ENCODE assay signal across 11 cellular contexts in the genomic region with DNA sequence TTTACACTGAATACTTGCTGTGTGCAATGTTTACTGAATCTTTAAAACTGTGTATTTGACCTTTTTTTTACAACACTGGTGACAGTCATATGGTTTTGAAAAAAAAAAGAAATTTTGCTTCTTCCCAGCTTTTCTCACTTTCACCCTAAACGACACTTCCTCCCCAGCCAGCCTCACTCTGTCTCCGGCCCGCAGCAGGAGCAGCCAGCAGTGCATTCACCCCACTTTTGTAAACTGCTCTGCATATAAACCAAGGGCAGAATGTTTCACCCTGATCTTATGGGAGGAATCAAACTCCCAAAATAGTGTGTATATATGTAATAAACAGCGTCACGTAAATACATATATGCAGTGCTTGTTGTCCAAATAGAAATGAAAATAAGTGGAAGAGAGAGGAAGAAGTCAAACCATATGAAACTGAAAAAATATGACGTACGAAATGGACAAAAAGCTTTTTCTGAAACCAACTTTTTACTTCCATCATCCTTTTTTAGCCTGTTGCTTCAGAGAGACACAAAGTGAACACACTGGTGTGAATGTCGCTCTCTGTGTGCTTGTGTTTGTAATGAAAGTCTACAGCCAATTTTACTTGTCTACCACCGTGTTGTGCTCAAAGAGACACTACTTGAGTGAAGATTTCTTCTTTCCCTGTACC. TPM values are rescaled to one million over a fixed set of nuclear protein-coding genes. Genes with fewer than 3 reads are reported as not detected.
A peak's percentile ranks its signal among the peaks of the same experiment; 100 is the strongest.
DNase-seq lines count a peak whose midpoint lies in the region; ATAC-seq and TF ChIP-seq lines count a peak whose summit lies in the region.
"Had no signal": no experiment of that assay in that cellular context is flagged by ENCODE, and none has a peak within 500 bp of the region (broad histone marks: within the 10 kb centered on the region; RNA-seq: fewer than 3 reads in every experiment).

No MANE protein-coding gene starts in this region.

- no peak overlapping the region for H3K4ac ChIP-seq in mesendoderm (ENCODE audit: low read depth, low read length)

- no peak overlapping the region for H3K18ac ChIP-seq in mesendoderm (ENCODE audit: low read length)

- DNase-seq in GM12865 (ENCODE audit: low read depth), result peak; percentile 59
- DNase-seq in activated naive CD8-positive, alpha-beta T cell treated with anti-CD3 and anti-CD28 coated beads, Interleukin-2, amount 10 ng/mL, durations not matched to agents 7 days and 5 days, result no peak
- no peak for DNase-seq in NCI-H2081 (lab: John Stamatoyannopoulos, UW)
- DNase-seq in stimulated activated naive CD4-positive, alpha-beta T cell treated with Interleukin-2 at 50 U/mL for 16 hours (lab: John Stamatoyannopoulos, UW), result no peak
- DNase-seq in mesendoderm, result no peak
- DNase-seq in HPDE6-E6E7 (ENCODE audit: extremely low spot score), result no peak
- DNase-seq: activated T-cell treated with anti-CD3 and anti-CD28 coated beads, Interleukin-2, amount 50 U/mL, for 4 hours; NCI-H1436 treated with DMSO at 0.1 percent for 48 hours had no signal

- ATAC-seq in GM19455 (IDR thresholded peaks at IDR 0.05; ENCODE audit: unreplicated experiment) (peak; percentile 81), HG03095 (IDR thresholded peaks at IDR 0.05; ENCODE audit: unreplicated experiment) (peak; percentile 63)
- ATAC-seq in activated naive CD8-positive, alpha-beta T cell treated with anti-CD3 and anti-CD28 coated beads, Interleukin-2, amount 10 ng/mL, durations not matched to agents 7 days and 5 days (ENCODE audit: low read depth), result no peak
- ATAC-seq: activated T-cell treated with anti-CD3 and anti-CD28 coated beads, Interleukin-2, amount 50 U/mL, for 4 hours had no signal

- no peak overlapping the region for H4K5ac ChIP-seq in mesendoderm (ENCODE audit: low read length)

- no peak overlapping the region for H2BK15ac ChIP-seq in mesendoderm (replicated peaks; ENCODE audit: low read depth)

- no peaks in the 10 kb centered on the region for H3K27me3 ChIP-seq in mesendoderm (ENCODE audit: insufficient read depth, low read length, poor library complexity)

- WGBS in mesendoderm (ENCODE audit: extremely low coverage, insufficient coverage, low lambda C conversion rate), result no CpG with 5 or more reads among the region's 9 CpGs

- no peak overlapping the region for H3K56ac ChIP-seq in mesendoderm (ENCODE audit: low read length)

- H3K4me1 ChIP-seq in mesendoderm (ENCODE audit: control insufficient read depth, low read depth, low read length), result no peaks in the 10 kb centered on the region

- peak overlapping the region; percentile 7 for H3K27ac Mint-ChIP-seq in activated naive CD8-positive, alpha-beta T cell treated with anti-CD3 and anti-CD28 coated beads, Interleukin-2, amount 10 ng/mL, durations not matched to agents 7 days and 5 days

- no peak overlapping the region for H2BK120ac ChIP-seq in mesendoderm (ENCODE audit: low read depth, low read length)

- H3K4me3 ChIP-seq in GM12865 (ENCODE audit: low read depth, low read length), result peak overlapping the region; percentile 37
- H3K4me3 ChIP-seq in mesendoderm (ENCODE audit: low read length), result no peak overlapping the region
- H3K4me3 ChIP-seq: smooth muscle cell had no signal

- H3K4me2 ChIP-seq in mesendoderm (ENCODE audit: low read length), result no peak overlapping the region
- H3K4me2 ChIP-seq: smooth muscle cell had no signal

- H4K8ac ChIP-seq in mesendoderm (ENCODE audit: low read depth, low read length), result no peak overlapping the region

- H2BK5ac ChIP-seq in mesendoderm (ENCODE audit: low read length), result no peak overlapping the region

- H3K4me3 Mint-ChIP-seq in activated naive CD8-positive, alpha-beta T cell treated with anti-CD3 and anti-CD28 coated beads, Interleukin-2, amount 10 ng/mL, durations not matched to agents 7 days and 5 days, result no peak overlapping the region
- H3K4me3 Mint-ChIP-seq: activated T-cell treated with anti-CD3 and anti-CD28 coated beads, Interleukin-2, amount 50 U/mL, for 4 hours had no signal

- no peaks in the 10 kb centered on the region for H3K9me3 Mint-ChIP-seq in activated naive CD8-positive, alpha-beta T cell treated with anti-CD3 and anti-CD28 coated beads, Interleukin-2, amount 10 ng/mL, durations not matched to agents 7 days and 5 days
- H3K9me3 Mint-ChIP-seq: activated T-cell treated with anti-CD3 and anti-CD28 coated beads, Interleukin-2, amount 50 U/mL, for 4 hours had no signal

- POLR2A ChIA-PET in activated naive CD8-positive, alpha-beta T cell treated with anti-CD3 and anti-CD28 coated beads, Interleukin-2, amount 10 ng/mL, durations not matched to agents 7 days and 5 days (lab: Charles Lee), result interaction anchor here (1.1 kb wide), 1 partner anchor 53 kb away, joined by 3 read pairs; no protein-coding TSS in a partner anchor

- peaks cover 62% of the 10 kb centered on the region for H3K36me3 Mint-ChIP-seq in activated naive CD8-positive, alpha-beta T cell treated with anti-CD3 and anti-CD28 coated beads, Interleukin-2, amount 10 ng/mL, durations not matched to agents 7 days and 5 days

- no peaks in the 10 kb centered on the region for H3K27me3 Mint-ChIP-seq in activated naive CD8-positive, alpha-beta T cell treated with anti-CD3 and anti-CD28 coated beads, Interleukin-2, amount 10 ng/mL, durations not matched to agents 7 days and 5 days

- H3K9ac ChIP-seq in mesendoderm (ENCODE audit: low read length), result no peak overlapping the region

- no peaks in the 10 kb centered on the region for H3K79me1 ChIP-seq in mesendoderm (ENCODE audit: low read length)

- no peak overlapping the region for H3K27ac ChIP-seq in mesendoderm (ENCODE audit: low read depth, low read length)

- H3K79me2 ChIP-seq in mesendoderm (ENCODE audit: control insufficient read depth, insufficient read depth, low read length), result no peaks in the 10 kb centered on the region

- no peak for TF ChIP-seq CTCF in GM12865 (IDR thresholded peaks at IDR 0.05; ENCODE audit: insufficient read depth, low read depth, low read length, missing control alignments)

- H3K23ac ChIP-seq in mesendoderm (ENCODE audit: low read length), result no peak overlapping the region

- peaks cover 1% of the 10 kb centered on the region for H3K36me3 ChIP-seq in mesendoderm (ENCODE audit: control insufficient read depth, insufficient read depth, low read length)

- peaks cover 15% of the 10 kb centered on the region for H3K4me1 Mint-ChIP-seq in activated naive CD8-positive, alpha-beta T cell treated with anti-CD3 and anti-CD28 coated beads, Interleukin-2, amount 10 ng/mL, durations not matched to agents 7 days and 5 days

- H2AK5ac ChIP-seq in mesendoderm (ENCODE audit: low read length), result no peak overlapping the region

RNA-seq across cellular contexts. Expression of a gene that starts 54.2 kb away (rescaled TPM):
- 10 to 100 TPM; 56.8 to 61.7 TPM for total RNA-seq in activated naive CD8-positive, alpha-beta T cell treated with anti-CD3 and anti-CD28 coated beads, Interleukin-2, amount 10 ng/mL, durations not matched to agents 7 days and 5 days
- polyA plus RNA-seq in mesendoderm (2013, experiment 1 of 2), result 4.2 TPM
- polyA plus RNA-seq in mesendoderm (2013, experiment 2 of 2), result 4.7 TPM
